8 cellular contexts compared by ENCODE assay signal in genomic region chr1:116372186-116372585, GRCh38. TPM values are rescaled to one million over a fixed set of nuclear protein-coding genes. Genes with fewer than 3 reads are reported as not detected.
A peak's percentile ranks its signal among the peaks of the same experiment; 100 is the strongest.
DNase-seq lines count a peak whose midpoint lies in the region; ATAC-seq and TF ChIP-seq lines count a peak whose summit lies in the region.

No MANE protein-coding gene starts in this region.

- H3K4me3 ChIP-seq in heart right ventricle (peak overlapping the region in 9 of 10 donors; percentile 75 to 90 (median 86)), choroid plexus epithelial cell (ENCODE audit: low read depth, low read length) (peak overlapping the region; percentile 83), mucosa of stomach (ENCODE audit: low read length) (peak overlapping the region; percentile 75)

- ATAC-seq in heart right ventricle (no peak), HG03097 (IDR thresholded peaks at IDR 0.05; ENCODE audit: low FRiP score, unreplicated experiment) (no peak)

- no peak for TF ChIP-seq CTCF in heart right ventricle (IDR thresholded peaks at IDR 0.05)
- no peak for TF ChIP-seq CTCF in choroid plexus epithelial cell (conservative IDR thresholded peaks at IDR 0.05; ENCODE audit: low read depth, low read length)

- peak overlapping the region; percentile 86 for H3K9ac ChIP-seq in mucosa of stomach (ENCODE audit: low read length)

- 27 to 40% methylated on average over 11 of the region's 11 CpGs for WGBS in heart right ventricle, 2 donors

- intact Hi-C loops in heart right ventricle (cut with DNase I) (loop anchor here in 3 of 10 donors (5.0 kb wide), 2 partner anchors 105 to 220 kb away; no protein-coding TSS in a partner anchor), cardiac septum (cut with DNase I) (loop anchor here (5.0 kb wide), 1 partner anchor 220 kb away; no protein-coding TSS in a partner anchor)

- H3K27me3 ChIP-seq in heart right ventricle (no peaks in the 10 kb centered on the region), mucosa of stomach (ENCODE audit: control insufficient read depth, insufficient read depth, low read length) (no peaks in the 10 kb centered on the region)

- no peak for DNase-seq in heart right ventricle
- DNase-seq in cardiac septum (ENCODE audit: low spot score): no peak
- no peak for DNase-seq in choroid plexus epithelial cell (ENCODE audit: low read depth)
- DNase-seq in NCI-H2107 (lab: John Stamatoyannopoulos, UW): no peak
- DNase-seq in islet precursor cell: no peak
- DNase-seq in NCI-H526 (lab: John Stamatoyannopoulos, UW): no peak

- peak overlapping the region; percentile 91 to 98 (median 97) for H3K27ac ChIP-seq in heart right ventricle

- H3K9me3 ChIP-seq in heart right ventricle: no peaks in the 10 kb centered on the region
- no peaks in the 10 kb centered on the region for H3K9me3 ChIP-seq in mucosa of stomach (ENCODE audit: control insufficient read depth, low read length)

- no peaks in the 10 kb centered on the region for H3K36me3 ChIP-seq in heart right ventricle
- H3K36me3 ChIP-seq in mucosa of stomach (ENCODE audit: control insufficient read depth, insufficient read depth, low read length): no peaks in the 10 kb centered on the region

- H3K4me1 ChIP-seq in heart right ventricle (peaks cover 7 to 43% (median 37%) of the 10 kb centered on the region in 9 donors), mucosa of stomach (ENCODE audit: control insufficient read depth, insufficient read depth, low read length) (peaks cover 35% of the 10 kb centered on the region)

RNA-seq across cellular contexts. Expression of gene ATP1A1, which starts 0.9 kb away (rescaled TPM):
- total RNA-seq in heart right ventricle (100 to 1,000 TPM; 153 to 403 (median 203) TPM), cardiac septum (192 TPM)
- polyA plus RNA-seq in heart right ventricle: 100 to 1,000 TPM in 1 of 2 donors, 10 to 100 TPM in 1; 73.6 to 624 TPM
